15 cellular contexts compared by ENCODE assay signal in genomic region chrX:149723719-149724118, GRCh38. TPM values are rescaled to one million over a fixed set of nuclear protein-coding genes. Genes with fewer than 3 reads are reported as not detected.
"Had no signal": no experiment of that assay in that cellular context is flagged by ENCODE, and none has a peak within 500 bp of the region (broad histone marks: within the 10 kb centered on the region; RNA-seq: fewer than 3 reads in every experiment).

No MANE protein-coding gene starts in this region.

RNA-seq across cellular contexts. Expression of gene MAGEA11, which starts 11.9 kb away (rescaled TPM):
- total RNA-seq: stomach, subcutaneous adipose tissue, temporal lobe, thoracic aorta, thyroid gland, tibial nerve, transverse colon, upper lobe of left lung, upper lobe of right lung, urinary bladder, uterus, vagina had no signal
- polyA plus RNA-seq: stomach, urinary bladder had no signal

RNA-seq across cellular contexts. Expression of gene HSFX1, which starts 50.1 kb away (rescaled TPM):
- polyA plus RNA-seq: stomach had no signal

RNA-seq across cellular contexts. Expression of gene MAGEA9, which starts 58.0 kb away (rescaled TPM):
- total RNA-seq: stomach, subcutaneous adipose tissue, suprapubic skin, temporal lobe, testis, thoracic aorta, thyroid gland, tibial nerve, transverse colon, upper lobe of left lung, upper lobe of right lung, ureter, urinary bladder, uterus, vagina had no signal
- polyA plus RNA-seq: stomach, urinary bladder had no signal
